ENCODE assay signal across 8 cellular contexts in the genomic region with DNA sequence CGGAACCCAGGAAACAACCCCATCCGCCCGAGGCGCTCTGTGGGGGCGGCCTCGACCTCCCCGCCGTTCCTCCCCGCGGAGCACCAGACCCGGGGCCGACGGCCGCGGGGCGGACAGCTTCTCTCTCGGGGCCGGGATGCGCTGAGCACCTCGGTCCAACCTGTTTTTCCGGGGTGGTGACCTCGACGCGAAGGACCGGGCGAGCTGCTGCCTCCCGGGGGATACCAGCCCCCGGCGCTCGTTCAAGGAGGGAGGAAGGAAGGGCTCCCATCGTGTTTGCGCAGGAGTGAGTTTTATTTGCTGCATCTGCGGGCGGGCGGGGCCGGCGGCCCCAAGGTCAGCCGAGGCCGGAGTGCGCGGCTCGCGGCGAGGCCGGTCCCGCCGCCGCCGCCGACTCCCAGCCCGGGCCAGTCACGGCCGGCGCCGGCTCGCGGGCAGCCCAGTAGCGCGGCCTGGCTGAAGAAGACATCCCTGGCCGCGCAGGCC. TPM values are rescaled to one million over a fixed set of nuclear protein-coding genes. Genes with fewer than 3 reads are reported as not detected.
DNase-seq lines count a peak whose midpoint lies in the region; ATAC-seq and TF ChIP-seq lines count a peak whose summit lies in the region.

No MANE protein-coding gene starts in this region.

- H3K27me3 ChIP-seq in SJSA1 (replicated peaks) = 0 out of 2 replicates have a peak, but pooled peaks cover 3% of the 10 kb centered on the region
- no peaks in the 10 kb centered on the region for H3K27me3 ChIP-seq in adipocyte (replicated peaks; ENCODE audit: control insufficient read depth, insufficient read depth, low read length)
- H3K27me3 ChIP-seq in hepatocyte = no peaks in the 10 kb centered on the region
- H3K27me3 ChIP-seq in skeletal muscle tissue (ENCODE audit: control insufficient read depth in 3 of 3, insufficient read depth in 3 of 3, low read length in 3 of 3) = no peaks in the 10 kb centered on the region

- ATAC-seq in HG02943 (IDR thresholded peaks at IDR 0.05; ENCODE audit: low read depth, unreplicated experiment) = peak; percentile 45

- H3K79me2 ChIP-seq in hepatocyte = peaks cover 53% of the 10 kb centered on the region

- peaks cover 50% of the 10 kb centered on the region for H3K36me3 ChIP-seq in SJSA1
- peaks cover 34% of the 10 kb centered on the region for H3K36me3 ChIP-seq in adipocyte (ENCODE audit: control insufficient read depth, insufficient read depth, low read length, severe bottlenecking)
- no peaks in the 10 kb centered on the region for H3K36me3 ChIP-seq in hepatocyte (replicated peaks; ENCODE audit: insufficient read depth, low read depth)
- peaks cover 10 to 12% (median 11%) of the 10 kb centered on the region in 3 donors for H3K36me3 ChIP-seq in skeletal muscle tissue (ENCODE audit: control insufficient read depth in 3 of 3, insufficient read depth in 3 of 3, low read length in 3 of 3)

- no peaks in the 10 kb centered on the region for H3K9me2 ChIP-seq in hepatocyte (replicated peaks; ENCODE audit: insufficient read depth)

- WGBS in hepatocyte (ENCODE audit: low lambda C conversion rate, missing lambda C conversion rate) = 2% methylated on average over 59 of the region's 61 CpGs

- H3K4me3 ChIP-seq in SJSA1 = peak overlapping the region; percentile 96
- peak overlapping the region; percentile 89 for H3K4me3 ChIP-seq in adipocyte (ENCODE audit: low read length)
- H3K4me3 ChIP-seq in hepatocyte = peak overlapping the region; percentile 69
- peak overlapping the region; percentile 66 to 90 (median 82) for H3K4me3 ChIP-seq in skeletal muscle tissue (ENCODE audit: low read length in 3 of 3)

- peak overlapping the region; percentile 87 for H2AFZ ChIP-seq in hepatocyte

- no peak for TF ChIP-seq CTCF in hepatocyte (IDR thresholded peaks at IDR 0.05; ENCODE audit: poor library complexity)

- peaks cover 22% of the 10 kb centered on the region for H4K20me1 ChIP-seq in hepatocyte (ENCODE audit: insufficient read depth, poor library complexity, severe bottlenecking)

- peaks cover 16% of the 10 kb centered on the region; the same call in 1 of the 2 replicates for H3K4me1 ChIP-seq in SJSA1 (replicated peaks)
- peaks cover 42% of the 10 kb centered on the region for H3K4me1 ChIP-seq in adipocyte (ENCODE audit: control insufficient read depth, insufficient read depth, low read length)
- H3K4me1 ChIP-seq in hepatocyte (ENCODE audit: insufficient read depth) = peaks cover 18% of the 10 kb centered on the region
- H3K4me1 ChIP-seq in skeletal muscle tissue (ENCODE audit: control insufficient read depth in 3 of 3, insufficient read depth in 3 of 3, low read length in 3 of 3) = peaks cover 19 to 35% (median 27%) of the 10 kb centered on the region in 3 donors

- H3K27ac ChIP-seq in SJSA1 (peak overlapping the region; percentile 79), hepatocyte (peak overlapping the region; percentile 99), skeletal muscle tissue (ENCODE audit: low read depth, low read length) (peak overlapping the region; percentile 92)

- DNase-seq in NCI-H1105 treated with DMSO at 0.1 percent for 48 hours (lab: John Stamatoyannopoulos, UW) (peak; percentile 45), NCI-H1105 (lab: John Stamatoyannopoulos, UW) (no peak), SJSA1 (ENCODE audit: low read depth in 1 of 2, low spot score in 2 of 2) (peak; percentile 40 to 46), adipocyte (ENCODE audit: low read depth) (peak; percentile 71), hepatocyte (ENCODE audit: low spot score) (peak; percentile 63), inferior parietal cortex (ENCODE audit: extremely low spot score) (no peak)

- H3K9ac ChIP-seq in adipocyte (ENCODE audit: low read length) = peak overlapping the region; percentile 97
- H3K9ac ChIP-seq in skeletal muscle tissue (ENCODE audit: low read depth in 1 of 3, low read length in 3 of 3) = peak overlapping the region; percentile 85 to 94 (median 88)

- H3K4me2 ChIP-seq in hepatocyte = peak overlapping the region; percentile 92

- H3K9me3 ChIP-seq in SJSA1 (replicated peaks) (no peaks in the 10 kb centered on the region), adipocyte (ENCODE audit: control insufficient read depth, low read length) (no peaks in the 10 kb centered on the region), hepatocyte (ENCODE audit: low read depth) (no peaks in the 10 kb centered on the region), skeletal muscle tissue (ENCODE audit: control insufficient read depth in 3 of 3, low read length in 3 of 3) (no peaks in the 10 kb centered on the region)

RNA-seq across cellular contexts. Expression of gene DNAJA2, which starts 0.5 kb away (rescaled TPM):
- total RNA-seq in SJSA1 (2014; rRNA removed; shearing (Covaris generic)) = 86.8 and 91.1 TPM in 2 replicates
- 59.4 and 72.8 TPM in 2 replicates for total RNA-seq in hepatocyte
- 49.3 and 62.3 TPM in 2 replicates for polyA plus RNA-seq in hepatocyte
- total RNA-seq in skeletal muscle tissue = 44.9 TPM

Comparison
In these comparisons a context has a peak if more than half of its experiments do, and no peak if none do; other contexts are left out.
1. DNase-seq: peak in NCI-H1105 treated with DMSO at 0.1 percent for 48 hours (single experiment), SJSA1 (2 of 2), adipocyte (single experiment) and hepatocyte (single experiment); none in NCI-H1105 (single experiment) and inferior parietal cortex (single experiment).
2. Peak in every context shown above with its lines, with median percentiles within 50 percentile points of each other: H3K27ac ChIP-seq and H3K4me3 ChIP-seq.